ENCODE assay signal across 1 cellular context in the genomic region with DNA sequence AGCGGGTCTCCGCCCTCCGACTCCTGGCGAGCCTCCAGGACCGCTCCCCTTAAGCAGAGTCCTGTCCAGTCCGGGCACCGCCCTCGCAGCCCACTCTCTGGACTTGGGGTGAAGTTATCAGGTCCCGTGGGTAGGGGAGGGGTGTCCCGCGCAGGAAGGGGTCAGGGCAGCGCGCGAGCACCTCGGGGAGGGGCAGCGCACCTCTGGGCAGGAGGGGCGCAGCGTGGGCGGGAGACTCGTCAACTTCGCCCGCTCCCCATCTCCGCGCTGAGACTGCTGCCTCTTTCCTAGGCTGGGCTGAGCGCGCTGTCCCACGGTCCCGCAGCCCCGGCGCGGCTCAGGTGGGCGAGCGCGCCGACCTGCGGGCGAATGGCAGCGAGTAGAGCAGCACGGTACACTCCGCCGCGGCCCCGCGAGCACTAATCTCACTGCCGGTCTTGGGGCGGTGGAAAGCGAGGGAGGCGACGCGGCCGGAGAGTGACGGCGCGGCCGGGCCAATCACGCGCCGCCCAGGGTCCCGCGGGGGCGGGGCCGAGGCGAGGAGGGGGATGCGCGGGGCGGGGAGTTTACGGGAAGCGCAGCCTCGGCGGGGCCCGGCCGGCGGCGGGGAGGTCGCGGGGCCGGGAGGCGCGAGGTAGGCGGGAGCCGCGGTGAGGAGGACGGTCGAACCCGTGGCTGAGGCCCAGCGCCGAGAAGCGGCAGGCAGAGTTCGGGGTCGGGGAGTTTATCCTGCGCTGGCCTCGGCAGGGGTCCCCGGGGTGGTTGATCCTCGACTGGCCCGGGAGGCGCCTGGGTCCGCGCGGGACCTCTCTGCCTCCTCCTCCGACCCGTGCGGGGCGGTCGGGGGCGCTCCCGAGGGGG.
TF ChIP-seq lines count a peak whose summit lies in the region.

TSS of gene MAN1A1 (minus strand) at position 421 of the 861 bp plus-strand sequence. CDS start 696 bp downstream, outside the sequence.

TF ChIP-seq in HepG2, 621 proteins besides CTCF, POLR2A, EP300 and RAD21 (continued from another document and continues in another):
- TF ChIP-seq HMGXB3 (CRISPR knock-in tag; IDR thresholded peaks at IDR 0.05; ENCODE audit: borderline replicate concordance) (peak; percentile 83; the same call in 1 of the 2 replicates), CREBL2 (CRISPR knock-in tag; IDR thresholded peaks at IDR 0.05; ENCODE audit: borderline replicate concordance) (peak; percentile 33; the same call in 1 of the 2 replicates), KLF13 (CRISPR knock-in tag; IDR thresholded peaks at IDR 0.05) (peak; percentile 90), ZNF33B (CRISPR knock-in tag; IDR thresholded peaks at IDR 0.05) (no peak), KAT7 (CRISPR knock-in tag; IDR thresholded peaks at IDR 0.05; ENCODE audit: borderline replicate concordance) (peak; percentile 100), ZNF841 (CRISPR knock-in tag; IDR thresholded peaks at IDR 0.05; ENCODE audit: borderline replicate concordance) (peak; percentile 75), TEAD2 (CRISPR knock-in tag; IDR thresholded peaks at IDR 0.05) (no peak), NFYB (CRISPR knock-in tag; IDR thresholded peaks at IDR 0.05) (peak; percentile 83), ZBTB4 (CRISPR knock-in tag; IDR thresholded peaks at IDR 0.05; ENCODE audit: borderline replicate concordance) (peak; percentile 21; the same call in 1 of the 2 replicates), JUN (CRISPR knock-in tag; IDR thresholded peaks at IDR 0.05) (peak; percentile 66; the same call in 1 of the 2 replicates), ZFP90 (CRISPR knock-in tag; IDR thresholded peaks at IDR 0.05; ENCODE audit: borderline replicate concordance) (0 out of 2 replicates have a peak, but pooled peaks have one; percentile 8), FOXP4 (CRISPR knock-in tag; IDR thresholded peaks at IDR 0.05) (peak; percentile 46; the same call in 1 of the 2 replicates), ZSCAN25 (CRISPR knock-in tag; IDR thresholded peaks at IDR 0.05) (peak; percentile 60; the same call in 1 of the 2 replicates), PRDM15 (CRISPR knock-in tag; IDR thresholded peaks at IDR 0.05) (peak; percentile 56; the same call in 1 of the 2 replicates), ZFP36 (IDR thresholded peaks at IDR 0.05; ENCODE audit: borderline replicate concordance, low read depth, low read length, partially characterized antibody) (no peak), MED1 (CRISPR knock-in tag; IDR thresholded peaks at IDR 0.05) (peak; percentile 86), RXRB (CRISPR knock-in tag; IDR thresholded peaks at IDR 0.05; ENCODE audit: borderline replicate concordance) (peak; percentile 80), NAIF1 (CRISPR knock-in tag; IDR thresholded peaks at IDR 0.05; ENCODE audit: borderline replicate concordance) (no peak; the same call in 1 of the 2 replicates), ZNF207 (IDR thresholded peaks at IDR 0.05; ENCODE audit: borderline replicate concordance) (no peak), GZF1 (CRISPR knock-in tag; IDR thresholded peaks at IDR 0.05) (peak; percentile 64; the same call in 1 of the 2 replicates), SRSF1 (optimal IDR thresholded peaks at IDR 0.05; ENCODE audit: low read depth, low read length) (no peak), ZSCAN22 (CRISPR knock-in tag; IDR thresholded peaks at IDR 0.05) (no peak), ZNF3 (CRISPR knock-in tag; IDR thresholded peaks at IDR 0.05) (no peak), ZNF205 (CRISPR knock-in tag; IDR thresholded peaks at IDR 0.05) (peak; percentile 95; the same call in 1 of the 2 replicates), ZNF501 (CRISPR knock-in tag; IDR thresholded peaks at IDR 0.05) (peak; percentile 96), ZNF7 (CRISPR knock-in tag; IDR thresholded peaks at IDR 0.05) (0 out of 2 replicates have a peak, but pooled peaks have one; percentile 6)
- TF ChIP-seq, protein P1, sequence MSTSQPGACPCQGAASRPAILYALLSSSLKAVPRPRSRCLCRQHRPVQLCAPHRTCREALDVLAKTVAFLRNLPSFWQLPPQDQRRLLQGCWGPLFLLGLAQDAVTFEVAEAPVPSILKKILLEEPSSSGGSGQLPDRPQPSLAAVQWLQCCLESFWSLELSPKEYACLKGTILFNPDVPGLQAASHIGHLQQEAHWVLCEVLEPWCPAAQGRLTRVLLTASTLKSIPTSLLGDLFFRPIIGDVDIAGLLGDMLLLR (CRISPR knock-in tag; IDR thresholded peaks at IDR 0.05), result no peak
- TF ChIP-seq, protein P2, sequence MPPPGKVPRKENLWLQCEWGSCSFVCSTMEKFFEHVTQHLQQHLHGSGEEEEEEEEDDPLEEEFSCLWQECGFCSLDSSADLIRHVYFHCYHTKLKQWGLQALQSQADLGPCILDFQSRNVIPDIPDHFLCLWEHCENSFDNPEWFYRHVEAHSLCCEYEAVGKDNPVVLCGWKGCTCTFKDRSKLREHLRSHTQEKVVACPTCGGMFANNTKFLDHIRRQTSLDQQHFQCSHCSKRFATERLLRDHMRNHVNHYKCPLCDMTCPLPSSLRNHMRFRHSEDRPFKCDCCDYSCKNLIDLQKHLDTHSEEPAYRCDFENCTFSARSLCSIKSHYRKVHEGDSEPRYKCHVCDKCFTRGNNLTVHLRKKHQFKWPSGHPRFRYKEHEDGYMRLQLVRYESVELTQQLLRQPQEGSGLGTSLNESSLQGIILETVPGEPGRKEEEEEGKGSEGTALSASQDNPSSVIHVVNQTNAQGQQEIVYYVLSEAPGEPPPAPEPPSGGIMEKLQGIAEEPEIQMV (CRISPR knock-in tag; IDR thresholded peaks at IDR 0.05; ENCODE audit: low read depth), result peak; percentile 45; the same call in 1 of the 2 replicates
- TF ChIP-seq, protein P3, sequence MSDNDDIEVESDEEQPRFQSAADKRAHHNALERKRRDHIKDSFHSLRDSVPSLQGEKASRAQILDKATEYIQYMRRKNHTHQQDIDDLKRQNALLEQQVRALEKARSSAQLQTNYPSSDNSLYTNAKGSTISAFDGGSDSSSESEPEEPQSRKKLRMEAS (IDR thresholded peaks at IDR 0.05), result peak; percentile 85
- TF ChIP-seq, protein P4, sequence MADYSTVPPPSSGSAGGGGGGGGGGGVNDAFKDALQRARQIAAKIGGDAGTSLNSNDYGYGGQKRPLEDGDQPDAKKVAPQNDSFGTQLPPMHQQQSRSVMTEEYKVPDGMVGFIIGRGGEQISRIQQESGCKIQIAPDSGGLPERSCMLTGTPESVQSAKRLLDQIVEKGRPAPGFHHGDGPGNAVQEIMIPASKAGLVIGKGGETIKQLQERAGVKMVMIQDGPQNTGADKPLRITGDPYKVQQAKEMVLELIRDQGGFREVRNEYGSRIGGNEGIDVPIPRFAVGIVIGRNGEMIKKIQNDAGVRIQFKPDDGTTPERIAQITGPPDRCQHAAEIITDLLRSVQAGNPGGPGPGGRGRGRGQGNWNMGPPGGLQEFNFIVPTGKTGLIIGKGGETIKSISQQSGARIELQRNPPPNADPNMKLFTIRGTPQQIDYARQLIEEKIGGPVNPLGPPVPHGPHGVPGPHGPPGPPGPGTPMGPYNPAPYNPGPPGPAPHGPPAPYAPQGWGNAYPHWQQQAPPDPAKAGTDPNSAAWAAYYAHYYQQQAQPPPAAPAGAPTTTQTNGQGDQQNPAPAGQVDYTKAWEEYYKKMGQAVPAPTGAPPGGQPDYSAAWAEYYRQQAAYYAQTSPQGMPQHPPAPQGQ (CRISPR knock-in tag; IDR thresholded peaks at IDR 0.05; ENCODE audit: borderline replicate concordance), result no peak
- TF ChIP-seq, protein P5, sequence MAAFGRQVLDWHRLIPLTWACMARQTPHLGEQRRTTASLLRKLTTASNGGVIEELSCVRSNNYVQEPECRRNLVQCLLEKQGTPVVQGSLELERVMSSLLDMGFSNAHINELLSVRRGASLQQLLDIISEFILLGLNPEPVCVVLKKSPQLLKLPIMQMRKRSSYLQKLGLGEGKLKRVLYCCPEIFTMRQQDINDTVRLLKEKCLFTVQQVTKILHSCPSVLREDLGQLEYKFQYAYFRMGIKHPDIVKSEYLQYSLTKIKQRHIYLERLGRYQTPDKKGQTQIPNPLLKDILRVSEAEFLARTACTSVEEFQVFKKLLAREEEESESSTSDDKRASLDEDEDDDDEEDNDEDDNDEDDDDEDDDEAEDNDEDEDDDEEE (CRISPR knock-in tag; IDR thresholded peaks at IDR 0.05), result no peak
